Comparison of ENCODE assay signal across 18 cellular contexts in genomic region chr4:172809998-172810397, GRCh38.
DNase-seq lines count a peak whose midpoint lies in the region; ATAC-seq, FAIRE-seq and TF ChIP-seq lines count a peak whose summit lies in the region.
"Had no signal": no experiment of that assay in that cellular context is flagged by ENCODE, and none has a peak within 500 bp of the region (broad histone marks: within the 10 kb centered on the region; RNA-seq: fewer than 3 reads in every experiment).

No MANE protein-coding gene starts in this region.

- TF ChIP-seq CTCF in GM12878 (IDR thresholded peaks at IDR 0.05 in 2 of 3, conservative IDR thresholded peaks at IDR 0.05 in 1 of 3; ENCODE audit: control insufficient read depth in 2 of 3, extremely low read depth in 1 of 3, insufficient read depth in 1 of 3, low read depth in 3 of 3, low read length in 3 of 3) = no peak

- WGBS in GM12878 (ENCODE audit: insufficient coverage, insufficient replicate concordance, low lambda C conversion rate, missing lambda C conversion rate) = 1% methylated on average over 3 of the region's 3 CpGs

- no peak overlapping the region for H3K4me3 ChIP-seq in GM12878

- no peak for FAIRE-seq in GM12878 (lab: Jason Lieb, UNC)
- no peak for FAIRE-seq in GM19239 (lab: Jason Lieb, UNC)

- TF ChIP-seq EP300 in GM12878 (IDR thresholded peaks at IDR 0.05; ENCODE audit: borderline replicate concordance in 1 of 2, control insufficient read depth in 1 of 2, low read depth in 2 of 2, low read length in 2 of 2) = no peak

- H3K4me1 ChIP-seq in GM12878 (ENCODE audit: control insufficient read depth, insufficient read depth, low read length) = no peaks in the 10 kb centered on the region

- no peaks in the 10 kb centered on the region for H3K36me3 ChIP-seq in GM12878 (ENCODE audit: control insufficient read depth in 2 of 2, insufficient read depth in 2 of 2, low read length in 1 of 2)
- H3K36me3 ChIP-seq: neutrophil had no signal

- H2AFZ ChIP-seq in GM12878 (ENCODE audit: control insufficient read depth, low read depth, low read length) = no peak overlapping the region

- CTCF ChIA-PET in GM12878 (lab: Yijun Ruan, JAX) = no interaction called here

- ATAC-seq in GM18870 (IDR thresholded peaks at IDR 0.05; ENCODE audit: unreplicated experiment) (peak; percentile 42), GM21723 (IDR thresholded peaks at IDR 0.05; ENCODE audit: unreplicated experiment) (peak; percentile 50), HG03280 (IDR thresholded peaks at IDR 0.05; ENCODE audit: unreplicated experiment) (peak; percentile 57), GM12878 (peak; percentile 58; the same call in 2 of the 3 replicates)
- ATAC-seq: activated CD8-positive, alpha-beta T cell treated with anti-CD3 and anti-CD28 coated beads for 36 hours; activated naive CD4-positive, alpha-beta T cell treated with anti-CD3 and anti-CD28 coated beads, Interleukin-2, amount 50 U/mL, for 72 hours; activated T-cell treated with anti-CD3 and anti-CD28 coated beads, Interleukin-2, amount 50 U/mL, for 4 hours; effector memory CD8-positive, alpha-beta T cell; left ventricle myocardium superior had no signal

- no peak overlapping the region for H3K27ac ChIP-seq in GM12878 (ENCODE audit: control insufficient read depth, insufficient read depth)
- H3K27ac ChIP-seq: neutrophil had no signal

- DNase-seq in GM12878 (ENCODE audit: low read depth, low spot score) (no peak), NCI-H1105 treated with DMSO at 0.1 percent for 48 hours (lab: John Stamatoyannopoulos, UW) (no peak), NCI-H1694 treated with DMSO at 0.1 percent for 48 hours (lab: John Stamatoyannopoulos, UW) (no peak), GM19239 (ENCODE audit: insufficient read length, low spot score) (no peak), NCI-H2171 treated with DMSO at 0.1 percent for 48 hours (lab: John Stamatoyannopoulos, UW) (no peak)
- DNase-seq: activated CD8-positive, alpha-beta T cell treated with anti-CD3 and anti-CD28 coated beads for 36 hours; activated T-cell treated with anti-CD3 and anti-CD28 coated beads, Interleukin-2, amount 50 U/mL, for 4 hours; effector memory CD8-positive, alpha-beta T cell; IMR-90; left ventricle myocardium superior; NCI-H2081; NCI-H510A; SIG-M5 had no signal

- H3K79me2 ChIP-seq in GM12878 (ENCODE audit: control insufficient read depth, insufficient read depth, low read length) = no peaks in the 10 kb centered on the region

- no peak overlapping the region for H3K9ac ChIP-seq in GM12878 (ENCODE audit: control insufficient read depth, insufficient read depth, low read length)

- no peak overlapping the region for H3K4me2 ChIP-seq in GM12878 (ENCODE audit: control insufficient read depth, insufficient read depth)

- H3K27me3 ChIP-seq in GM12878 (replicated peaks in 1 of 2; ENCODE audit: control insufficient read depth in 2 of 2, insufficient read depth in 2 of 2, low read length in 1 of 2) = 0 out of 4 replicates have a peak, but pooled peaks cover 0 to 3% of the 10 kb centered on the region in 2 experiments

- POLR2A ChIA-PET in GM12878 (lab: Charles Lee) = interaction anchor here (0.6 kb wide), 1 partner anchor 132 kb away, joined by 6 read pairs; no protein-coding TSS in a partner anchor

- in situ Hi-C loops in GM12878 (cut with MboI) = no loop called here

- no peak for TF ChIP-seq POLR2A in GM12878 (IDR thresholded peaks at IDR 0.05; ENCODE audit: low read depth, low read length)

- H4K20me1 ChIP-seq in GM12878 (ENCODE audit: control insufficient read depth, insufficient read depth) = no peaks in the 10 kb centered on the region

- no peaks in the 10 kb centered on the region for H3K9me3 ChIP-seq in GM12878 (replicated peaks; ENCODE audit: control insufficient read depth, insufficient read depth, low read length)
- H3K9me3 ChIP-seq: neutrophil had no signal

- RAD21 ChIA-PET in GM12878 (lab: Charles Lee; ENCODE audit: unreplicated experiment) = interaction anchor here (0.6 kb wide), 2 partner anchors 444 to 1135 kb away, joined by 3 to 4 read pairs; no protein-coding TSS in a partner anchor

- intact Hi-C loops in GM12878 (cut with micrococcal nuclease; ENCODE audit: unreplicated experiment) = no loop called here

- TF ChIP-seq RAD21 in GM12878 (IDR thresholded peaks at IDR 0.05; ENCODE audit: insufficient read depth, low read depth, low read length) = no peak

- SMC1A ChIA-PET in GM12878 (lab: Charles Lee; ENCODE audit: uncharacterized antibody, unreplicated experiment) = interaction anchor here (0.8 kb wide), 1 partner anchor 21 kb away, joined by 3 read pairs; no protein-coding TSS in a partner anchor

- no TSS peak for BruUV-seq in GM12878 (replicated peaks; lab: Mats Ljungman, UMichigan)

TF ChIP-seq in GM12878, 131 proteins besides CTCF, POLR2A, EP300 and RAD21 (continues in another document):
- TF ChIP-seq MYB (IDR thresholded peaks at IDR 0.05; ENCODE audit: borderline replicate concordance, low read depth, low read length) (no peak), NR2F1 (conservative IDR thresholded peaks at IDR 0.05) (no peak), ZNF217 (IDR thresholded peaks at IDR 0.05) (no peak), SMAD5 (IDR thresholded peaks at IDR 0.05; ENCODE audit: low read depth) (no peak), FOS (IDR thresholded peaks at IDR 0.05; ENCODE audit: borderline replicate concordance, extremely low read depth, insufficient read length) (no peak), SIX5 (IDR thresholded peaks at IDR 0.05; ENCODE audit: low read depth, low read length, severe bottlenecking) (no peak), RFX5 (IDR thresholded peaks at IDR 0.05; ENCODE audit: low read depth, low read length) (no peak), BMI1 (IDR thresholded peaks at IDR 0.05; ENCODE audit: borderline replicate concordance) (no peak), POU2F2 (IDR thresholded peaks at IDR 0.05; ENCODE audit: borderline replicate concordance, low read depth, low read length) (no peak)
- TF ChIP-seq, protein P1, sequence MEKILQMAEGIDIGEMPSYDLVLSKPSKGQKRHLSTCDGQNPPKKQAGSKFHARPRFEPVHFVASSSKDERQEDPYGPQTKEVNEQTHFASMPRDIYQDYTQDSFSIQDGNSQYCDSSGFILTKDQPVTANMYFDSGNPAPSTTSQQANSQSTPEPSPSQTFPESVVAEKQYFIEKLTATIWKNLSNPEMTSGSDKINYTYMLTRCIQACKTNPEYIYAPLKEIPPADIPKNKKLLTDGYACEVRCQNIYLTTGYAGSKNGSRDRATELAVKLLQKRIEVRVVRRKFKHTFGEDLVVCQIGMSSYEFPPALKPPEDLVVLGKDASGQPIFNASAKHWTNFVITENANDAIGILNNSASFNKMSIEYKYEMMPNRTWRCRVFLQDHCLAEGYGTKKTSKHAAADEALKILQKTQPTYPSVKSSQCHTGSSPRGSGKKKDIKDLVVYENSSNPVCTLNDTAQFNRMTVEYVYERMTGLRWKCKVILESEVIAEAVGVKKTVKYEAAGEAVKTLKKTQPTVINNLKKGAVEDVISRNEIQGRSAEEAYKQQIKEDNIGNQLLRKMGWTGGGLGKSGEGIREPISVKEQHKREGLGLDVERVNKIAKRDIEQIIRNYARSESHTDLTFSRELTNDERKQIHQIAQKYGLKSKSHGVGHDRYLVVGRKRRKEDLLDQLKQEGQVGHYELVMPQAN (conservative IDR thresholded peaks at IDR 0.05) = no peak
- TF ChIP-seq, protein P2, sequence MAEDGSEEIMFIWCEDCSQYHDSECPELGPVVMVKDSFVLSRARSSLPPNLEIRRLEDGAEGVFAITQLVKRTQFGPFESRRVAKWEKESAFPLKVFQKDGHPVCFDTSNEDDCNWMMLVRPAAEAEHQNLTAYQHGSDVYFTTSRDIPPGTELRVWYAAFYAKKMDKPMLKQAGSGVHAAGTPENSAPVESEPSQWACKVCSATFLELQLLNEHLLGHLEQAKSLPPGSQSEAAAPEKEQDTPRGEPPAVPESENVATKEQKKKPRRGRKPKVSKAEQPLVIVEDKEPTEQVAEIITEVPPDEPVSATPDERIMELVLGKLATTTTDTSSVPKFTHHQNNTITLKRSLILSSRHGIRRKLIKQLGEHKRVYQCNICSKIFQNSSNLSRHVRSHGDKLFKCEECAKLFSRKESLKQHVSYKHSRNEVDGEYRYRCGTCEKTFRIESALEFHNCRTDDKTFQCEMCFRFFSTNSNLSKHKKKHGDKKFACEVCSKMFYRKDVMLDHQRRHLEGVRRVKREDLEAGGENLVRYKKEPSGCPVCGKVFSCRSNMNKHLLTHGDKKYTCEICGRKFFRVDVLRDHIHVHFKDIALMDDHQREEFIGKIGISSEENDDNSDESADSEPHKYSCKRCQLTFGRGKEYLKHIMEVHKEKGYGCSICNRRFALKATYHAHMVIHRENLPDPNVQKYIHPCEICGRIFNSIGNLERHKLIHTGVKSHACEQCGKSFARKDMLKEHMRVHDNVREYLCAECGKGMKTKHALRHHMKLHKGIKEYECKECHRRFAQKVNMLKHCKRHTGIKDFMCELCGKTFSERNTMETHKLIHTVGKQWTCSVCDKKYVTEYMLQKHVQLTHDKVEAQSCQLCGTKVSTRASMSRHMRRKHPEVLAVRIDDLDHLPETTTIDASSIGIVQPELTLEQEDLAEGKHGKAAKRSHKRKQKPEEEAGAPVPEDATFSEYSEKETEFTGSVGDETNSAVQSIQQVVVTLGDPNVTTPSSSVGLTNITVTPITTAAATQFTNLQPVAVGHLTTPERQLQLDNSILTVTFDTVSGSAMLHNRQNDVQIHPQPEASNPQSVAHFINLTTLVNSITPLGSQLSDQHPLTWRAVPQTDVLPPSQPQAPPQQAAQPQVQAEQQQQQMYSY (CRISPR knock-in tag; IDR thresholded peaks at IDR 0.05) = no peak
